Comparison of ENCODE assay signal across 11 cellular contexts in genomic region chr2:128280901-128281321, GRCh38. TPM values are rescaled to one million over a fixed set of nuclear protein-coding genes. Genes with fewer than 3 reads are reported as not detected.
DNase-seq lines count a peak whose midpoint lies in the region; ATAC-seq and TF ChIP-seq lines count a peak whose summit lies in the region.
"Had no signal": no experiment of that assay in that cellular context is flagged by ENCODE, and none has a peak within 500 bp of the region (broad histone marks: within the 10 kb centered on the region; RNA-seq: fewer than 3 reads in every experiment).

No MANE protein-coding gene starts in this region.

- ATAC-seq in HCT116 (peak; percentile 15; the same call in 1 of the 2 replicates), WTC11 (peak; percentile 22; the same call in 1 of the 2 replicates), sciatic nerve (peak; percentile 74), HG02759 (IDR thresholded peaks at IDR 0.05; ENCODE audit: unreplicated experiment) (no peak)
- ATAC-seq: T-cell had no signal

- peaks cover 13% of the 10 kb centered on the region for H3K4me1 Mint-ChIP-seq in WTC11

- H3K9ac ChIP-seq in HCT116 (ENCODE audit: low read length) = no peak overlapping the region

- H3K4me2 ChIP-seq in HCT116 (ENCODE audit: low read length) = no peak overlapping the region

- peaks cover 21% of the 10 kb centered on the region; the same call in 1 of the 2 replicates for H3K79me2 ChIP-seq in HCT116 (ENCODE audit: insufficient read depth, low read length)

- in situ Hi-C loops in HAP-1 (cut with MboI; ENCODE audit: low sequenced_read_pairs) = no loop called here

- H3K36me3 ChIP-seq in HCT116 (ENCODE audit: control insufficient read depth in 1 of 2, insufficient read depth in 2 of 2, low read length in 2 of 2) = no peaks in the 10 kb centered on the region
- no peaks in the 10 kb centered on the region; the same call in 1 of the 2 replicates for H3K36me3 ChIP-seq in HAP-1 (replicated peaks)

- H3K27ac Mint-ChIP-seq in WTC11 = 0 out of 2 replicates have a peak overlapping the region, but pooled peaks have one; percentile 65
- H3K27ac Mint-ChIP-seq: T-cell had no signal

- DNase-seq in HCT116 (ENCODE audit: low read depth, low spot score) (no peak), WTC11 (ENCODE audit: low spot score) (peak; percentile 10), left kidney (ENCODE audit: low read depth, low spot score) (peak; percentile 41), sciatic nerve (ENCODE audit: low spot score) (no peak), HAP-1 (ENCODE audit: low spot score in 2 of 2) (no peak), NCI-H82 treated with DMSO at 0.1 percent for 48 hours (lab: John Stamatoyannopoulos, UW; ENCODE audit: unreplicated experiment) (no peak)
- no peak for DNase-seq in activated T-cell treated with anti-CD3 and anti-CD28 coated beads, Interleukin-2, amount 50 U/mL, for 48 hours
- DNase-seq: NCI-H1417, NCI-H774, T-cell had no signal

- H3K4me3 Mint-ChIP-seq in WTC11 = no peak overlapping the region

- CTCF ChIA-PET in HCT116 (lab: Charles Lee) (no interaction called here), WTC11 (lab: Charles Lee) (no interaction called here)

- no peak for TF ChIP-seq POLR2A in HCT116 (IDR thresholded peaks at IDR 0.05; ENCODE audit: borderline replicate concordance, extremely low read depth, insufficient read depth, insufficient read length)

- H3K27ac ChIP-seq in HCT116 (ENCODE audit: low read depth, low read length) = no peak overlapping the region

- TF ChIP-seq CTCF in HCT116 (IDR thresholded peaks at IDR 0.05 in 2 of 3, conservative IDR thresholded peaks at IDR 0.05 in 1 of 3; ENCODE audit: borderline replicate concordance in 1 of 3, insufficient read depth in 1 of 3, low read depth in 2 of 3, low read length in 2 of 3) (no peak), WTC11 (IDR thresholded peaks at IDR 0.05) (no peak)

- H3K27me3 Mint-ChIP-seq in WTC11 (ENCODE audit: low read depth) = no peaks in the 10 kb centered on the region
- H3K27me3 Mint-ChIP-seq: T-cell had no signal

- no peaks in the 10 kb centered on the region for H3K9me3 Mint-ChIP-seq in WTC11
- H3K9me3 Mint-ChIP-seq: T-cell had no signal

- no peaks in the 10 kb centered on the region for H3K9me3 ChIP-seq in HCT116 (ENCODE audit: control insufficient read depth in 1 of 2, insufficient read depth in 1 of 2, low read depth in 1 of 2, low read length in 2 of 2)
- no peaks in the 10 kb centered on the region for H3K9me3 ChIP-seq in HAP-1

- TF ChIP-seq RAD21 in HCT116 (IDR thresholded peaks at IDR 0.05; ENCODE audit: low read depth) = no peak

- no peaks in the 10 kb centered on the region for H4K20me1 ChIP-seq in HCT116 (ENCODE audit: insufficient read depth)

- POLR2A ChIA-PET in HCT116 (lab: Charles Lee) (no interaction called here), WTC11 (lab: Charles Lee) (no interaction called here)

- intact Hi-C loops in HCT116 (cut with micrococcal nuclease) = no loop called here
- intact Hi-C loops in sciatic nerve (cut with DNase I) = no loop called here

- H3K4me1 ChIP-seq in HCT116 (ENCODE audit: control insufficient read depth in 1 of 2, insufficient read depth in 2 of 2, low read length in 2 of 2) (no peaks in the 10 kb centered on the region), HAP-1 (no peaks in the 10 kb centered on the region)

- RAD21 ChIA-PET in HCT116 (lab: Charles Lee; ENCODE audit: low non-redundant PET in 1 of 2, low total read pairs in 2 of 2, uncharacterized antibody in 2 of 2, unreplicated experiment in 2 of 2) = no interaction called here

- no peaks in the 10 kb centered on the region for H3K36me3 Mint-ChIP-seq in WTC11

- no peaks in the 10 kb centered on the region for H3K9me2 ChIP-seq in HCT116 (ENCODE audit: insufficient read depth)

- H3K27me3 ChIP-seq in HCT116 (ENCODE audit: insufficient read depth, low read length) (no peaks in the 10 kb centered on the region), HAP-1 (ENCODE audit: low read depth) (no peaks in the 10 kb centered on the region)

- no peak overlapping the region for H2AFZ ChIP-seq in HCT116 (ENCODE audit: low read depth, low read length, poor library complexity, severe bottlenecking)

- H3K4me3 ChIP-seq in HCT116 (replicated peaks in 1 of 2; ENCODE audit: low read depth in 1 of 2, low read length in 2 of 2) (no peak overlapping the region), HAP-1 (no peak overlapping the region)

- BruUV-seq in HCT116 (replicated peaks; lab: Mats Ljungman, UMichigan) = no TSS peak

TF ChIP-seq in HCT116, 20 proteins besides CTCF, POLR2A, EP300 and RAD21 (continues in another document):
- TF ChIP-seq JUND (IDR thresholded peaks at IDR 0.05) (no peak), ZBTB33 (IDR thresholded peaks at IDR 0.05; ENCODE audit: extremely low read depth, insufficient replicate concordance, low read length) (no peak), CEBPB (IDR thresholded peaks at IDR 0.05; ENCODE audit: low read depth) (no peak), ATF3 (IDR thresholded peaks at IDR 0.05) (no peak), SIN3A (IDR thresholded peaks at IDR 0.05; ENCODE audit: low read depth) (no peak), FOSL1 (IDR thresholded peaks at IDR 0.05; ENCODE audit: low read depth) (no peak), ZNF274 (IDR thresholded peaks at IDR 0.05; ENCODE audit: low read depth, low read length) (no peak), MAX (IDR thresholded peaks at IDR 0.05) (no peak), SP1 (IDR thresholded peaks at IDR 0.05; ENCODE audit: low read depth) (no peak), CBX3 (IDR thresholded peaks at IDR 0.05; ENCODE audit: low read depth) (no peak), POLR2AphosphoS5 (IDR thresholded peaks at IDR 0.05; ENCODE audit: low read depth, low read length) (no peak), TCF7L2 (IDR thresholded peaks at IDR 0.05; ENCODE audit: borderline replicate concordance, extremely low read depth, insufficient read depth, insufficient read length) (no peak)

TF ChIP-seq in WTC11, 78 proteins besides CTCF, POLR2A, EP300 and RAD21 (continues in another document):
- TF ChIP-seq ATF1 (CRISPR knock-in tag; IDR thresholded peaks at IDR 0.05) (no peak), MXD4 (CRISPR knock-in tag; IDR thresholded peaks at IDR 0.05; ENCODE audit: borderline replicate concordance) (no peak), ZNF671 (CRISPR knock-in tag; IDR thresholded peaks at IDR 0.05) (no peak), ZNF281 (CRISPR knock-in tag; IDR thresholded peaks at IDR 0.05) (no peak), ZNF512 (CRISPR knock-in tag; IDR thresholded peaks at IDR 0.05; ENCODE audit: borderline replicate concordance) (no peak)

RNA-seq across cellular contexts. Expression of gene HS6ST1, which starts 37.8 kb away (rescaled TPM):
- 35.0 TPM for total RNA-seq in HCT116 (2021; ENCODE audit: unreplicated experiment)
- 25.7 and 27.4 TPM in 2 replicates for polyA plus RNA-seq in HCT116 (2012)
- total RNA-seq in WTC11 (2021) = 50.3 to 55.5 TPM (median 55.1 TPM) in 3 replicates
- 27.2 TPM for total RNA-seq in sciatic nerve

Comparison
In these comparisons a context has a peak if more than half of its experiments do, and no peak if none do; other contexts are left out.
1. DNase-seq: peak in WTC11 (single experiment) and left kidney (single experiment); none in HCT116 (single experiment), sciatic nerve (single experiment), activated T-cell treated with anti-CD3 and anti-CD28 coated beads, Interleukin-2, amount 50 U/mL, for 48 hours (0 of 2), HAP-1 (0 of 2) and NCI-H82 treated with DMSO at 0.1 percent for 48 hours (single experiment).